Comparison of ENCODE assay signal across 10 cellular contexts in genomic region chr7:130884437-130885417, GRCh38.
A peak's percentile ranks its signal among the peaks of the same experiment; 100 is the strongest.
DNase-seq lines count a peak whose midpoint lies in the region; ATAC-seq, FAIRE-seq and TF ChIP-seq lines count a peak whose summit lies in the region.
"Had no signal": no experiment of that assay in that cellular context is flagged by ENCODE, and none has a peak within 500 bp of the region (broad histone marks: within the 10 kb centered on the region; RNA-seq: fewer than 3 reads in every experiment).

No MANE protein-coding gene starts in this region.

- WGBS in SK-N-SH (ENCODE audit: low lambda C conversion rate): 82% methylated on average over 21 of the region's 21 CpGs
- WGBS in small intestine, 3 donors: 39 to 63% (median 50%) methylated on average over 21 of the region's 21 CpGs

- peaks cover 25% of the 10 kb centered on the region; the same call in 1 of the 2 replicates for H4K20me1 ChIP-seq in SK-N-SH (ENCODE audit: insufficient read depth)
- no peaks in the 10 kb centered on the region for H4K20me1 ChIP-seq in Karpas-422 (ENCODE audit: insufficient read depth, low read depth, low read length)

- H3K27me3 ChIP-seq in SK-N-SH (ENCODE audit: insufficient read depth) (no peaks in the 10 kb centered on the region), small intestine (ENCODE audit: control insufficient read depth in 2 of 2, insufficient read depth in 2 of 2, low read length in 2 of 2) (no peaks in the 10 kb centered on the region), Karpas-422 (ENCODE audit: low read length) (no peaks in the 10 kb centered on the region)

- TF ChIP-seq CTCF in SK-N-SH (IDR thresholded peaks at IDR 0.05) (no peak), fibroblast of mammary gland (conservative IDR thresholded peaks at IDR 0.05; ENCODE audit: control insufficient read depth, insufficient read depth, low read depth, low read length) (no peak)

- H3K4me2 ChIP-seq in SK-N-SH (0 out of 2 replicates have a peak overlapping the region, but pooled peaks have one; percentile 5), Karpas-422 (ENCODE audit: low read depth, low read length, poor library complexity, severe bottlenecking) (no peak overlapping the region)

- peaks cover 99% of the 10 kb centered on the region for H3K79me2 ChIP-seq in SK-N-SH (ENCODE audit: insufficient read depth)
- peaks cover 16% of the 10 kb centered on the region for H3K79me2 ChIP-seq in Karpas-422 (ENCODE audit: low read length)

- H3K9me3 ChIP-seq in SK-N-SH (no peaks in the 10 kb centered on the region), small intestine (ENCODE audit: control insufficient read depth, low read depth) (no peaks in the 10 kb centered on the region), Karpas-422 (ENCODE audit: low read length) (no peaks in the 10 kb centered on the region)

- TF ChIP-seq EP300 in SK-N-SH (IDR thresholded peaks at IDR 0.05; ENCODE audit: borderline replicate concordance in 1 of 2, low read depth in 1 of 2, low read length in 1 of 2): no peak

- POLR2A ChIA-PET in SK-N-SH (lab: Yijun Ruan, JAX): no interaction called here

- DNase-seq in DMS79 (lab: John Stamatoyannopoulos, UW) (peak; percentile 9), DMS79 treated with DMSO at 0.1 percent for 48 hours (lab: John Stamatoyannopoulos, UW) (no peak), SK-N-SH (no peak), fibroblast of mammary gland (ENCODE audit: low read depth) (peak; percentile 59), small intestine (peak; percentile 58), Karpas-422 (no peak)
- DNase-seq in stimulated activated CD4-positive, alpha-beta T cell treated with anti-CD3 and anti-CD28 coated beads, Interleukin-15, amount 100 ng/mL, for 24 hours: no peak
- DNase-seq: NCI-H1436 treated with DMSO at 0.1 percent for 48 hours had no signal

- H3K9ac ChIP-seq in SK-N-SH (no peak overlapping the region; the same call in 1 of the 2 replicates), Karpas-422 (ENCODE audit: low read length) (no peak overlapping the region)

- H3K4me3 ChIP-seq in SK-N-SH (ENCODE audit: low read depth in 2 of 2, low read length in 1 of 2) (no peak overlapping the region), fibroblast of mammary gland (ENCODE audit: control insufficient read depth, low read depth, low read length) (no peak overlapping the region), small intestine (ENCODE audit: low read depth in 1 of 2, low read length in 2 of 2) (no peak overlapping the region), Karpas-422 (ENCODE audit: low read length) (no peak overlapping the region)

- no peak for TF ChIP-seq RAD21 in SK-N-SH (IDR thresholded peaks at IDR 0.05; ENCODE audit: low read length)

- peaks cover 4 to 78% of the 10 kb centered on the region in 2 experiments; a peak in 3 of 4 replicates for H3K4me1 ChIP-seq in SK-N-SH (ENCODE audit: control insufficient read depth in 1 of 2, insufficient read depth in 2 of 2, low read depth in 1 of 2, low read length in 1 of 2)
- peaks cover 2 to 14% of the 10 kb centered on the region in 2 donors for H3K4me1 ChIP-seq in small intestine (ENCODE audit: control insufficient read depth in 2 of 2, insufficient read depth in 1 of 2, low read depth in 1 of 2, low read length in 1 of 2)
- H3K4me1 ChIP-seq in Karpas-422 (ENCODE audit: low read length): no peaks in the 10 kb centered on the region

- H3K27ac ChIP-seq in SK-N-SH (ENCODE audit: low read depth in 2 of 2, low read length in 1 of 2) (peak overlapping the region; percentile 0 to 100; a peak in 2 of 4 replicates), small intestine (ENCODE audit: low read depth in 1 of 2, low read length in 1 of 2) (no peak overlapping the region), Karpas-422 (ENCODE audit: low read length) (no peak overlapping the region)
- H3K27ac ChIP-seq: 22Rv1 had no signal

- peaks cover 83% of the 10 kb centered on the region for H3F3A ChIP-seq in SK-N-SH (replicated peaks; ENCODE audit: insufficient read depth)

- H3K9me2 ChIP-seq in SK-N-SH (no peaks in the 10 kb centered on the region), Karpas-422 (replicated peaks; ENCODE audit: insufficient read depth, low read length) (no peaks in the 10 kb centered on the region)

- no peak for FAIRE-seq in small intestine (lab: Jason Lieb, UNC)

- ATAC-seq in HG03565 (IDR thresholded peaks at IDR 0.05; ENCODE audit: unreplicated experiment): no peak

- H3K36me3 ChIP-seq in SK-N-SH (replicated peaks in 1 of 2; ENCODE audit: control insufficient read depth in 1 of 2, insufficient read depth in 2 of 2, low read length in 1 of 2) (peaks cover 59 to 80% of the 10 kb centered on the region in 2 experiments), small intestine (ENCODE audit: control insufficient read depth in 2 of 2, insufficient read depth in 2 of 2, low read length in 2 of 2) (peaks cover 10 to 18% of the 10 kb centered on the region in 2 donors), Karpas-422 (ENCODE audit: insufficient read depth, low read length) (peaks cover 47% of the 10 kb centered on the region)

- CTCF ChIA-PET in SK-N-SH (lab: Yijun Ruan, JAX): interaction anchor here (1.2 to 9.7 kb wide), 7 partner anchors 10 to 155 kb away, joined by 3 to 136 read pairs (median 5); no protein-coding TSS in a partner anchor

- H2AFZ ChIP-seq in SK-N-SH (ENCODE audit: low read depth) (no peak overlapping the region), Karpas-422 (ENCODE audit: low read length) (no peak overlapping the region)

TF ChIP-seq in SK-N-SH, 30 proteins besides CTCF, POLR2A, EP300 and RAD21:
- TF ChIP-seq POLR2AphosphoS5 (IDR thresholded peaks at IDR 0.05; ENCODE audit: low read depth, low read length) (peak; percentile 18; the same call in 1 of the 2 replicates), GABPA (IDR thresholded peaks at IDR 0.05; ENCODE audit: low read depth) (no peak)
TF ChIP-seq in SK-N-SH: peak in this region for 1.

Comparison
In these comparisons a context has a peak if more than half of its experiments do, and no peak if none do; other contexts are left out.
1. DNase-seq: peak in DMS79 (single experiment), fibroblast of mammary gland (single experiment) and small intestine (single experiment); none in DMS79 treated with DMSO at 0.1 percent for 48 hours (single experiment), SK-N-SH (single experiment), stimulated activated CD4-positive, alpha-beta T cell treated with anti-CD3 and anti-CD28 coated beads, Interleukin-15, amount 100 ng/mL, for 24 hours (single experiment) and Karpas-422 (single experiment).
2. H3K27ac ChIP-seq: peak in SK-N-SH (2 of 2); none in small intestine (0 of 2) and Karpas-422 (single experiment).